9 cellular contexts compared by ENCODE assay signal in the genomic region with DNA sequence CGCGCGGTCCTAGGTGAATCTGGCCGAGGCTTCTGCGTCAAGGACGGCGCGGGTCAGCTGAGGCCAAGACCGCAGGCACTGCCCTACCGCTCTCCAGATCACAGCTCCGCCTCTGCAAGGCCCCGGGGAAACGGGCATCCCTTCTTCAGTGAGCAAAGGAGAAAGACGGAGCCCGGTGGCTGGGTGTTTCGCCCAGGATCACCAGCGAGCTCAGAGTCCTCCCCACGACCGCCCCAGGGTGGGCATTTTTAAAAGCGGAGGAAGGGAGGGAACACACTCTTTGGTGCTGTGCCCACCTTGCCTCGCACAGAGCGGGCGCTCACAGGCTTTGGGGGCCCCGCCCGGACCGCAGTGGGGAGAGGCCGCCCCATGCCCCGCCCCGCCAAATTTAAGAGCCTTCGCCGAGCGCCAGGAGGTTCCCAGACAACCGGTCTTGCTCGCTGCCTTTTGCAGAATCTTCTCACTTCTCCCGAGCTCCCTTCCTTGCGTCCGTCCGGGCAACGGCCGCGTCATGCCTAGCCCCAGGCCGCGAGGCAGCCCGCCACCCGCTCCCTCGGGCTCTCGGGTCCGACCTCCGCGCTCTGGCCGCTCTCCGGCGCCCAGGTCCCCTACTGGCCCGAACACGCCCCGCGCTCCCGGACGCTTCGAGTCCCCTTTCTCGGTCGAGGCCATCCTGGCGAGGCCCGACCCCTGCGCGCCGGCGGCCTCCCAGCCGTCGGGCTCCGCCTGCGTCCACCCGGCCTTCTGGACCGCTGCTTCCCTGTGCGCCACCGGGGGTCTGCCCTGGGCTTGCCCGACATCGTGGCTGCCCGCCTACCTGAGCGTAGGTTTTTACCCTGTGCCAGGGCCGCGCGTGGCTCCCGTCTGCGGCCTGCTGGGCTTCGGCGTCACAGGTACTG. TPM values are rescaled to one million over a fixed set of nuclear protein-coding genes. Genes with fewer than 3 reads are reported as not detected.
DNase-seq lines count a peak whose midpoint lies in the region; ATAC-seq and TF ChIP-seq lines count a peak whose summit lies in the region.
"Had no signal": no experiment of that assay in that cellular context is flagged by ENCODE, and none has a peak within 500 bp of the region (broad histone marks: within the 10 kb centered on the region; RNA-seq: fewer than 3 reads in every experiment).

A gene with protein sequence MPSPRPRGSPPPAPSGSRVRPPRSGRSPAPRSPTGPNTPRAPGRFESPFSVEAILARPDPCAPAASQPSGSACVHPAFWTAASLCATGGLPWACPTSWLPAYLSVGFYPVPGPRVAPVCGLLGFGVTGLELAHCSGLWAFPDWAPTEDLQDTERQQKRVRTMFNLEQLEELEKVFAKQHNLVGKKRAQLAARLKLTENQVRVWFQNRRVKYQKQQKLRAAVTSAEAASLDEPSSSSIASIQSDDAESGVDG (plus strand): TSS at position 419 of the 899 bp plus-strand sequence. CDS start 93 bp downstream, at position 512.

- peak within 1 kb of the TSS; percentile 6 to 68 (median 58) for H3K4me3 Mint-ChIP-seq in CD4-positive, CD25-positive, alpha-beta regulatory T cell
- peak within 1 kb of the TSS; percentile 52 for H3K4me3 Mint-ChIP-seq in nephron progenitor cell

- H3K9me3 ChIP-seq in CD4-positive, CD25-positive, alpha-beta regulatory T cell (ENCODE audit: control insufficient read depth in 2 of 2, low read length in 2 of 2): no peaks in the 10 kb centered on the region
- H3K9me3 ChIP-seq in effector memory CD4-positive, alpha-beta T cell (ENCODE audit: control insufficient read depth, low read length): no peaks in the 10 kb centered on the region

- TF ChIP-seq CTCF in nephron progenitor cell (IDR thresholded peaks at IDR 0.05): no peak

- peak in 1 of 3 donors; percentile 8 for DNase-seq in CD4-positive, CD25-positive, alpha-beta regulatory T cell
- DNase-seq in NCI-H69 (lab: John Stamatoyannopoulos, UW): peak; percentile 27
- no peak for DNase-seq in effector memory CD4-positive, alpha-beta T cell
- peak; percentile 62 for DNase-seq in nephron progenitor cell
- DNase-seq in NCI-H2227 treated with DMSO at 0.1 percent for 48 hours (lab: John Stamatoyannopoulos, UW): no peak
- no peak for DNase-seq in COR-L47 (lab: John Stamatoyannopoulos, UW)
- DNase-seq in central memory CD4-positive, alpha-beta T cell: no peak
- DNase-seq: NCI-H2081 treated with DMSO at 0.1 percent for 48 hours had no signal

- H3K9me3 Mint-ChIP-seq in CD4-positive, CD25-positive, alpha-beta regulatory T cell: peaks cover 0 to 5% (median 0%) of the 10 kb centered on the region in 7 donors
- peaks cover 17% of the 10 kb centered on the region for H3K9me3 Mint-ChIP-seq in nephron progenitor cell

- H3K4me3 ChIP-seq in CD4-positive, CD25-positive, alpha-beta regulatory T cell (ENCODE audit: low read depth, low read length): no peak within 1 kb of the TSS
- H3K4me3 ChIP-seq in effector memory CD4-positive, alpha-beta T cell (ENCODE audit: insufficient read depth, low read depth, low read length, poor library complexity, severe bottlenecking): peak within 1 kb of the TSS; percentile 37

- H3K27me3 ChIP-seq in CD4-positive, CD25-positive, alpha-beta regulatory T cell (ENCODE audit: control insufficient read depth, insufficient read depth, low read length): peaks cover 28% of the 10 kb centered on the region
- H3K27me3 ChIP-seq in effector memory CD4-positive, alpha-beta T cell (replicated peaks; ENCODE audit: control insufficient read depth, insufficient read depth, low read length, poor library complexity, severe bottlenecking): peaks cover 23% of the 10 kb centered on the region

- no peak for ATAC-seq in CD4-positive, CD25-positive, alpha-beta regulatory T cell (ENCODE audit: low read depth in 2 of 2)
- no peak for ATAC-seq in HG03135 (IDR thresholded peaks at IDR 0.05; ENCODE audit: unreplicated experiment)

- H3K27ac Mint-ChIP-seq in CD4-positive, CD25-positive, alpha-beta regulatory T cell: no peak within 1 kb of the TSS
- no peak within 1 kb of the TSS for H3K27ac Mint-ChIP-seq in nephron progenitor cell

- H3K36me3 Mint-ChIP-seq in CD4-positive, CD25-positive, alpha-beta regulatory T cell: no peaks in the 10 kb centered on the region
- no peaks in the 10 kb centered on the region for H3K36me3 Mint-ChIP-seq in nephron progenitor cell (ENCODE audit: low read depth)

- peaks cover 77% of the 10 kb centered on the region for H3K27me3 Mint-ChIP-seq in CD4-positive, CD25-positive, alpha-beta regulatory T cell
- H3K27me3 Mint-ChIP-seq in nephron progenitor cell (ENCODE audit: low read depth, poor library complexity): peaks cover 100% of the 10 kb centered on the region

- H3K4me1 Mint-ChIP-seq in CD4-positive, CD25-positive, alpha-beta regulatory T cell: peaks cover 0 to 13% (median 5%) of the 10 kb centered on the region in 4 donors
- no peaks in the 10 kb centered on the region for H3K4me1 Mint-ChIP-seq in nephron progenitor cell

- H3K27ac ChIP-seq in CD4-positive, CD25-positive, alpha-beta regulatory T cell (ENCODE audit: insufficient read depth, low read length, poor library complexity, severe bottlenecking): no peak within 1 kb of the TSS
- no peak within 1 kb of the TSS for H3K27ac ChIP-seq in effector memory CD4-positive, alpha-beta T cell (ENCODE audit: insufficient read depth, low read length, poor library complexity, severe bottlenecking)

- H3K4me1 ChIP-seq in CD4-positive, CD25-positive, alpha-beta regulatory T cell (ENCODE audit: control insufficient read depth, insufficient read depth, low read length, poor library complexity, severe bottlenecking): peaks cover 13% of the 10 kb centered on the region
- peaks cover 15% of the 10 kb centered on the region for H3K4me1 ChIP-seq in effector memory CD4-positive, alpha-beta T cell (ENCODE audit: control insufficient read depth, insufficient read depth, low read length, poor library complexity, severe bottlenecking)

- no peaks in the 10 kb centered on the region for H3K36me3 ChIP-seq in CD4-positive, CD25-positive, alpha-beta regulatory T cell (ENCODE audit: control insufficient read depth, insufficient read depth, low read length)
- no peaks in the 10 kb centered on the region for H3K36me3 ChIP-seq in effector memory CD4-positive, alpha-beta T cell (ENCODE audit: control insufficient read depth, insufficient read depth, low read length)

RNA-seq across cellular contexts. Expression of the gene that starts here (rescaled TPM):
- total RNA-seq in CD4-positive, CD25-positive, alpha-beta regulatory T cell: not detected
- not detected for polyA plus RNA-seq in CD4-positive, CD25-positive, alpha-beta regulatory T cell

Comparison
In these comparisons a context has a peak if more than half of its experiments do, and no peak if none do; other contexts are left out.
1. DNase-seq: peak in NCI-H69 (single experiment) and nephron progenitor cell (single experiment); none in effector memory CD4-positive, alpha-beta T cell (0 of 3), NCI-H2227 treated with DMSO at 0.1 percent for 48 hours (single experiment), COR-L47 (single experiment) and central memory CD4-positive, alpha-beta T cell (single experiment).